1 cellular context compared by ENCODE assay signal in genomic region chr4:102355748-102356147, GRCh38.
TF ChIP-seq lines count a peak whose summit lies in the region.

No MANE protein-coding gene starts in this region.

TF ChIP-seq in K562, 482 proteins besides CTCF, POLR2A, EP300 and RAD21 (continued from another document and continues in another):
- no peak for TF ChIP-seq UBTF (IDR thresholded peaks at IDR 0.05; ENCODE audit: borderline replicate concordance in 1 of 2, low read depth in 2 of 2, low read length in 2 of 2)
- TF ChIP-seq RNF2 (IDR thresholded peaks at IDR 0.05) = no peak
- no peak for TF ChIP-seq CCAR2 (IDR thresholded peaks at IDR 0.05; ENCODE audit: low read depth, low read length)
- 0 out of 3 replicates have a peak, but pooled peaks of 1 of the 2 experiments have one; percentile 35 for TF ChIP-seq CBX3 (IDR thresholded peaks at IDR 0.05; ENCODE audit: borderline replicate concordance in 1 of 2, low read length in 2 of 2)
- no peak for TF ChIP-seq ZNF77 (CRISPR knock-in tag; IDR thresholded peaks at IDR 0.05)
- TF ChIP-seq CHD4 (IDR thresholded peaks at IDR 0.05; ENCODE audit: insufficient read depth, insufficient replicate concordance, low read depth, low read length, poor library complexity, severe bottlenecking) = no peak
- TF ChIP-seq EWSR1 (IDR thresholded peaks at IDR 0.05; ENCODE audit: borderline replicate concordance, low read depth, partially characterized antibody) = no peak
- TF ChIP-seq MTA1 (IDR thresholded peaks at IDR 0.05; ENCODE audit: borderline replicate concordance) = no peak
- no peak for TF ChIP-seq KLF10 (CRISPR knock-in tag; IDR thresholded peaks at IDR 0.05)
- TF ChIP-seq MYC (IDR thresholded peaks at IDR 0.05; ENCODE audit: low read depth, low read length) = no peak
- TF ChIP-seq MYC (CRISPR knock-in tag; IDR thresholded peaks at IDR 0.05; ENCODE audit: borderline replicate concordance, low read depth) = no peak
- TF ChIP-seq ZNF644 (tag; IDR thresholded peaks at IDR 0.05; ENCODE audit: low read depth) = no peak
- TF ChIP-seq POLR2B (IDR thresholded peaks at IDR 0.05; ENCODE audit: low read depth, partially characterized antibody) = no peak
- no peak for TF ChIP-seq HMG20B (CRISPR knock-in tag; IDR thresholded peaks at IDR 0.05)
- TF ChIP-seq HEY1 (CRISPR knock-in tag; IDR thresholded peaks at IDR 0.05; ENCODE audit: borderline replicate concordance) = no peak
- TF ChIP-seq ESRRB (CRISPR knock-in tag; IDR thresholded peaks at IDR 0.05; ENCODE audit: borderline replicate concordance) = no peak
- peak; percentile 98 for TF ChIP-seq TEAD4 (IDR thresholded peaks at IDR 0.05; ENCODE audit: low read length)
- no peak for TF ChIP-seq TEAD4 (CRISPR knock-in tag; IDR thresholded peaks at IDR 0.05; ENCODE audit: borderline replicate concordance)
- TF ChIP-seq DNMT1 (IDR thresholded peaks at IDR 0.05) = no peak
- no peak for TF ChIP-seq ZNF695 (CRISPR knock-in tag; IDR thresholded peaks at IDR 0.05)
- no peak for TF ChIP-seq ATF1 (CRISPR knock-in tag; IDR thresholded peaks at IDR 0.05)
- TF ChIP-seq ATF1 (tag; IDR thresholded peaks at IDR 0.05) = no peak
- TF ChIP-seq EZH2 (IDR thresholded peaks at IDR 0.05; ENCODE audit: borderline replicate concordance, low read depth, low read length) = no peak; the same call in 1 of the 2 replicates
- 0 out of 2 replicates have a peak, but pooled peaks have one; percentile 31 for TF ChIP-seq CXXC5 (CRISPR knock-in tag; IDR thresholded peaks at IDR 0.05)
- TF ChIP-seq C11orf30 (IDR thresholded peaks at IDR 0.05; ENCODE audit: low read depth) = no peak
- TF ChIP-seq SMARCE1 (IDR thresholded peaks at IDR 0.05) = 0 out of 2 replicates have a peak, but pooled peaks have one; percentile 45
- TF ChIP-seq ZBTB17 (CRISPR knock-in tag; IDR thresholded peaks at IDR 0.05) = no peak
- TF ChIP-seq MTF1 (CRISPR knock-in tag; IDR thresholded peaks at IDR 0.05; ENCODE audit: borderline replicate concordance) = no peak
- no peak for TF ChIP-seq HES1 (IDR thresholded peaks at IDR 0.05; ENCODE audit: low read depth)
- no peak for TF ChIP-seq TRIM25 (IDR thresholded peaks at IDR 0.05; ENCODE audit: borderline replicate concordance)
- TF ChIP-seq FOXK2 (conservative IDR thresholded peaks at IDR 0.05 in 1 of 2, IDR thresholded peaks at IDR 0.05 in 1 of 2; ENCODE audit: low read depth in 2 of 2) = no peak
- no peak for TF ChIP-seq HBP1 (CRISPR knock-in tag; IDR thresholded peaks at IDR 0.05)
- TF ChIP-seq TCF7L2 (IDR thresholded peaks at IDR 0.05; ENCODE audit: low read depth, low read length) = no peak
- TF ChIP-seq CLOCK (CRISPR knock-in tag; IDR thresholded peaks at IDR 0.05; ENCODE audit: borderline replicate concordance) = no peak
- no peak for TF ChIP-seq SPI1 (IDR thresholded peaks at IDR 0.05; ENCODE audit: borderline replicate concordance, low read depth, low read length)
- no peak for TF ChIP-seq SRSF9 (IDR thresholded peaks at IDR 0.05; ENCODE audit: borderline replicate concordance, low read depth, low read length)
- TF ChIP-seq RBM25 (IDR thresholded peaks at IDR 0.05; ENCODE audit: low read depth, low read length, severe bottlenecking) = no peak
- no peak for TF ChIP-seq ZNF197 (CRISPR knock-in tag; IDR thresholded peaks at IDR 0.05; ENCODE audit: low read depth)
- peak; percentile 90 for TF ChIP-seq MTA2 (IDR thresholded peaks at IDR 0.05; ENCODE audit: low read depth)
- TF ChIP-seq E2F6 (IDR thresholded peaks at IDR 0.05; ENCODE audit: borderline replicate concordance in 1 of 2, extremely low read depth in 1 of 2, insufficient read depth in 1 of 2, insufficient read length in 1 of 2, low read depth in 1 of 2, low read length in 1 of 2, poor library complexity in 1 of 2, severe bottlenecking in 1 of 2) = no peak
- TF ChIP-seq PYGO2 (tag; IDR thresholded peaks at IDR 0.05) = no peak
- TF ChIP-seq CC2D1A (IDR thresholded peaks at IDR 0.05) = peak; percentile 83; the same call in 1 of the 2 replicates
- TF ChIP-seq ZNF780A (CRISPR knock-in tag; IDR thresholded peaks at IDR 0.05) = no peak
- TF ChIP-seq RAD51 (IDR thresholded peaks at IDR 0.05; ENCODE audit: borderline replicate concordance, low read depth) = no peak
- peak; percentile 15 to 63; a peak in 3 of 4 replicates for TF ChIP-seq RCOR1 (IDR thresholded peaks at IDR 0.05; ENCODE audit: borderline replicate concordance in 1 of 2, low read depth in 2 of 2, low read length in 2 of 2)
- TF ChIP-seq TRIM24 (IDR thresholded peaks at IDR 0.05) = peak; percentile 87 to 89
- no peak for TF ChIP-seq GTF2B (IDR thresholded peaks at IDR 0.05; ENCODE audit: extremely low read depth, insufficient read length)
- no peak for TF ChIP-seq KAT8 (IDR thresholded peaks at IDR 0.05; ENCODE audit: low read depth)
- TF ChIP-seq MXI1 (IDR thresholded peaks at IDR 0.05; ENCODE audit: low read depth, low read length) = no peak
- TF ChIP-seq NR2F6 (CRISPR knock-in tag; IDR thresholded peaks at IDR 0.05) = no peak
- TF ChIP-seq NBN (IDR thresholded peaks at IDR 0.05; ENCODE audit: low read depth) = no peak
- no peak for TF ChIP-seq EHMT2 (IDR thresholded peaks at IDR 0.05)
- TF ChIP-seq PRPF4 (IDR thresholded peaks at IDR 0.05; ENCODE audit: insufficient read depth, low read depth, low read length, poor library complexity, severe bottlenecking) = no peak
- TF ChIP-seq HDAC1 (IDR thresholded peaks at IDR 0.05) = peak in 1 of 2 experiments; percentile 42; a peak in 2 of 4 replicates
- TF ChIP-seq SAFB2 (IDR thresholded peaks at IDR 0.05; ENCODE audit: borderline replicate concordance, low read depth, low read length, severe bottlenecking) = no peak
